15 cellular contexts compared by ENCODE assay signal in genomic region chr2:56133931-56134629, GRCh38. TPM values are rescaled to one million over a fixed set of nuclear protein-coding genes. Genes with fewer than 3 reads are reported as not detected.
A peak's percentile ranks its signal among the peaks of the same experiment; 100 is the strongest.
DNase-seq lines count a peak whose midpoint lies in the region; ATAC-seq and TF ChIP-seq lines count a peak whose summit lies in the region.
"Had no signal": no experiment of that assay in that cellular context is flagged by ENCODE, and none has a peak within 500 bp of the region (broad histone marks: within the 10 kb centered on the region; RNA-seq: fewer than 3 reads in every experiment).

No MANE protein-coding gene starts in this region.

- H3K27ac Mint-ChIP-seq in HFFc6: peak overlapping the region; percentile 20; the same call in 1 of the 2 replicates
- H3K27ac Mint-ChIP-seq in stimulated activated naive CD8-positive, alpha-beta T cell treated with anti-CD3 and anti-CD28 coated beads, Interleukin-15, amount 100 ng/mL, for 72 hours: no peak overlapping the region
- H3K27ac Mint-ChIP-seq: CD8-positive, alpha-beta memory T cell had no signal

- peaks cover 6% of the 10 kb centered on the region; the same call in 1 of the 2 replicates for H3K36me3 Mint-ChIP-seq in HFFc6 (ENCODE audit: low read depth)
- H3K36me3 Mint-ChIP-seq: CD8-positive, alpha-beta memory T cell had no signal

- peaks cover 19% of the 10 kb centered on the region for H3K4me1 Mint-ChIP-seq in HFFc6 (ENCODE audit: low read depth)
- no peaks in the 10 kb centered on the region for H3K4me1 Mint-ChIP-seq in stimulated activated naive CD8-positive, alpha-beta T cell treated with anti-CD3 and anti-CD28 coated beads, Interleukin-15, amount 100 ng/mL, for 72 hours
- H3K4me1 Mint-ChIP-seq: CD8-positive, alpha-beta memory T cell had no signal

- H2AFZ ChIP-seq in osteoblast (ENCODE audit: low read length): peak overlapping the region; percentile 59

- 0 out of 2 replicates have a peak, but pooled peaks cover 4% of the 10 kb centered on the region for H3K9me3 Mint-ChIP-seq in HFFc6
- no peaks in the 10 kb centered on the region for H3K9me3 Mint-ChIP-seq in stimulated activated naive CD8-positive, alpha-beta T cell treated with anti-CD3 and anti-CD28 coated beads, Interleukin-15, amount 100 ng/mL, for 72 hours

- intact Hi-C loops in left ventricle myocardium inferior (cut with micrococcal nuclease): no loop called here

- DNase-seq in HFFc6: no peak
- DNase-seq in SK-N-MC (ENCODE audit: low read depth, low spot score): no peak
- DNase-seq in dermis microvascular lymphatic vessel endothelial cell (ENCODE audit: low read depth in 2 of 2): peak; percentile 16 to 90
- peak; percentile 56 for DNase-seq in osteoblast (ENCODE audit: insufficient read length, low spot score, missing footprints)
- no peak for DNase-seq in left ventricle myocardium inferior
- no peak for DNase-seq in stimulated activated naive CD8-positive, alpha-beta T cell treated with anti-CD3 and anti-CD28 coated beads, Interleukin-15, amount 100 ng/mL, for 72 hours
- DNase-seq: CD8-positive, alpha-beta memory T cell; HCEC 1CT; NCI-H1105; NCI-H187; NCI-H446; NCI-H748 treated with DMSO at 0.1 percent for 48 hours; RPMI8226 had no signal

- H3K4me1 ChIP-seq in osteoblast (ENCODE audit: insufficient read depth, low read length) (no peaks in the 10 kb centered on the region), left ventricle myocardium inferior (no peaks in the 10 kb centered on the region)

- H3K9me3 ChIP-seq in SK-N-MC (ENCODE audit: low read depth, low read length): no peaks in the 10 kb centered on the region
- no peaks in the 10 kb centered on the region for H3K9me3 ChIP-seq in osteoblast (ENCODE audit: low read depth, low read length)
- H3K9me3 ChIP-seq in left ventricle myocardium inferior (replicated peaks): no peaks in the 10 kb centered on the region
- H3K9me3 ChIP-seq: BLaER1 had no signal

- TF ChIP-seq CTCF in HFFc6 (IDR thresholded peaks at IDR 0.05) (0 out of 2 replicates have a peak, but pooled peaks have one; percentile 20), osteoblast (IDR thresholded peaks at IDR 0.05; ENCODE audit: extremely low read depth, low read depth, low read length) (no peak), left ventricle myocardium inferior (IDR thresholded peaks at IDR 0.05; ENCODE audit: borderline replicate concordance) (no peak)

- H3K27me3 Mint-ChIP-seq in HFFc6 (ENCODE audit: insufficient read depth): peaks cover 4% of the 10 kb centered on the region; the same call in 1 of the 2 replicates
- no peaks in the 10 kb centered on the region for H3K27me3 Mint-ChIP-seq in stimulated activated naive CD8-positive, alpha-beta T cell treated with anti-CD3 and anti-CD28 coated beads, Interleukin-15, amount 100 ng/mL, for 72 hours
- H3K27me3 Mint-ChIP-seq: CD8-positive, alpha-beta memory T cell had no signal

- H3K27ac ChIP-seq in SK-N-MC (peak overlapping the region; percentile 85), osteoblast (ENCODE audit: low read depth, low read length) (no peak overlapping the region), left ventricle myocardium inferior (replicated peaks) (no peak overlapping the region)
- H3K27ac ChIP-seq: BLaER1 had no signal

- H3K27me3 ChIP-seq in osteoblast (ENCODE audit: insufficient read depth, low read length): no peaks in the 10 kb centered on the region
- H3K27me3 ChIP-seq in left ventricle myocardium inferior (ENCODE audit: low read depth): no peaks in the 10 kb centered on the region
- H3K27me3 ChIP-seq: BLaER1 had no signal

- H3K4me3 ChIP-seq in SK-N-MC: peak overlapping the region; percentile 55
- no peak overlapping the region for H3K4me3 ChIP-seq in osteoblast (ENCODE audit: insufficient read depth, low read length)
- no peak overlapping the region for H3K4me3 ChIP-seq in left ventricle myocardium inferior
- H3K4me3 ChIP-seq: BLaER1 had no signal

- H3K4me3 Mint-ChIP-seq in HFFc6: no peak overlapping the region; the same call in 1 of the 2 replicates
- H3K4me3 Mint-ChIP-seq in stimulated activated naive CD8-positive, alpha-beta T cell treated with anti-CD3 and anti-CD28 coated beads, Interleukin-15, amount 100 ng/mL, for 72 hours: no peak overlapping the region
- H3K4me3 Mint-ChIP-seq: CD8-positive, alpha-beta memory T cell had no signal

- no peaks in the 10 kb centered on the region for H3K79me2 ChIP-seq in osteoblast (ENCODE audit: insufficient read depth, low read length)

- H3K4me2 ChIP-seq in osteoblast (ENCODE audit: insufficient read depth, low read length): no peak overlapping the region
- H3K4me2 ChIP-seq: BLaER1 had no signal

- H3K36me3 ChIP-seq in SK-N-MC (ENCODE audit: insufficient read depth, low read length) (no peaks in the 10 kb centered on the region), osteoblast (ENCODE audit: insufficient read depth, low read length) (no peaks in the 10 kb centered on the region), left ventricle myocardium inferior (no peaks in the 10 kb centered on the region)
- H3K36me3 ChIP-seq: BLaER1 had no signal

- no peaks in the 10 kb centered on the region for H4K20me1 ChIP-seq in osteoblast (ENCODE audit: insufficient read depth, low read length)
- H4K20me1 ChIP-seq: BLaER1 had no signal

- no peak for ATAC-seq in HG02763 (IDR thresholded peaks at IDR 0.05; ENCODE audit: unreplicated experiment)
- no peak for ATAC-seq in stimulated activated naive CD8-positive, alpha-beta T cell treated with anti-CD3 and anti-CD28 coated beads, Interleukin-15, amount 100 ng/mL, for 72 hours

- peak overlapping the region; percentile 26 for H3K9ac ChIP-seq in SK-N-MC (ENCODE audit: insufficient read length)
- H3K9ac ChIP-seq: BLaER1 had no signal

RNA-seq across cellular contexts. Expression of gene CCDC85A, which starts 49.7 kb away (rescaled TPM):
- 10 to 100 TPM; 25.5 to 39.3 (median 36.9) TPM for total RNA-seq in HFFc6 (2021; fragmentation: NEBNext Ultra II Directional; extraction: Animal tissue kit (Norgen Biotek cat#: 25700))
- total RNA-seq in dermis microvascular lymphatic vessel endothelial cell (2.2 and 2.8 TPM in 2 replicates), osteoblast (0.29 and 0.72 TPM in 2 replicates), left ventricle myocardium inferior (4.4 TPM)
- total RNA-seq: CD8-positive, alpha-beta memory T cell had no signal

Comparison
In these comparisons a context has a peak if more than half of its experiments do, and no peak if none do; other contexts are left out.
1. DNase-seq: peak in dermis microvascular lymphatic vessel endothelial cell (2 of 2) and osteoblast (single experiment); none in HFFc6 (single experiment), SK-N-MC (single experiment), left ventricle myocardium inferior (single experiment) and stimulated activated naive CD8-positive, alpha-beta T cell treated with anti-CD3 and anti-CD28 coated beads, Interleukin-15, amount 100 ng/mL, for 72 hours (0 of 2).